8 cellular contexts compared by ENCODE assay signal in the genomic region with DNA sequence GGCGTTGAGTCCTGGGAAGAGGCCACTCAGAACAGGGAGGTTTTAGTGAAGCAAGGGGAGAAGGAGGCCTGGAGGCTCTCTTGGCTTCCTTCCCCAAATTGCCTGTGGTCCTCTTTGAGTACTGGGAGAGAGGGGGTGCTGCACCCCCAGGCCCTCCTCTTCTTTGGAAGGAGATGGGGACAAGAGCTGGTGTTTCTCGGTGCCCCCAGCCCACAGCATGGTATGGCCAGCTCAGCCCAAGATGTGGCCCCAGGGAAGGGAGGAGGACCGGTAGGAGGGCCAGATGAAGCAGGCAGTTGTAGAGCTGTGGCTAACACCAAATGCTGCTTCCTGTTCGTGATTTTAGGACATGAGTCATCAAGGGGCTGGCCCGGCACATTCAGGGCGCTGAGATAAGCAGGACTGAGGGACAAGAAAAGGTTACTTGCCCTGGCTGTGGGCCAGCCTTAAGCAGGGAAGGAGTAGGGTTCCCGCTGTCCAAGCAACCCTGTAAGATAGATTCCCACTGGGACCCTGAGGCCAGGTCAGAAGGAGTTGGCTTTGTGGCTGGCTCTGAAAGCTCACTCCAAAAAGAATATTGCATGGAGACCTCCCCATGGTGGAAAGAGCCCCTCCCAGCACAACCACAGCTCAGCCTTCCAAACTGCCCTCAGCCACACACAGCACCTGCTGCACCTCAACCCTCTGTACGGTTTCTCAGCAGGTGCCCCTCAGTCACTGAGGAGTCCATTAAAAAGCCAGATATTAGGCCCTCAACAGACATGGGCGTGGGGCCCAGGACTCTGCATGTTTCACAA. TPM values are rescaled to one million over a fixed set of nuclear protein-coding genes. Genes with fewer than 3 reads are reported as not detected.
DNase-seq lines count a peak whose midpoint lies in the region; ATAC-seq, FAIRE-seq and TF ChIP-seq lines count a peak whose summit lies in the region.

No MANE protein-coding gene starts in this region.

- peak; percentile 55 for ATAC-seq in GM19397 (IDR thresholded peaks at IDR 0.05; ENCODE audit: unreplicated experiment)
- ATAC-seq in HG03521 (IDR thresholded peaks at IDR 0.05; ENCODE audit: unreplicated experiment) = peak; percentile 69
- ATAC-seq in T-helper 17 cell = peak; percentile 85

- FAIRE-seq in D721Med (lab: Jason Lieb, UNC) = no peak

- no peaks in the 10 kb centered on the region for H3K36me3 Mint-ChIP-seq in T-helper 17 cell (ENCODE audit: low read depth)

- DNase-seq in CD1c-positive myeloid dendritic cell (ENCODE audit: extremely low spot score) = peak; percentile 90
- peak; percentile 50 to 69 (median 52) for DNase-seq in T-helper 17 cell
- DNase-seq in astrocyte of the hippocampus (ENCODE audit: low read depth, low spot score) = peak; percentile 77
- peak; percentile 83 for DNase-seq in kidney tubule cell (ENCODE audit: low spot score)
- DNase-seq in stimulated activated CD4-positive, alpha-beta T cell treated with anti-CD3 and anti-CD28 coated beads, Interleukin-4, amount 100 ng/mL, for 48 hours (ENCODE audit: low read depth in 2 of 2) = peak; percentile 60 to 76
- no peak for DNase-seq in D721Med (ENCODE audit: insufficient read length, low spot score)

- H3K4me3 Mint-ChIP-seq in T-helper 17 cell = peak overlapping the region; percentile 79

- peaks cover 66% of the 10 kb centered on the region for H3K4me1 Mint-ChIP-seq in T-helper 17 cell

- peak overlapping the region; percentile 95 for H3K27ac Mint-ChIP-seq in T-helper 17 cell

- H3K9me3 ChIP-seq in T-helper 17 cell (ENCODE audit: control insufficient read depth, low read length, poor library complexity, severe bottlenecking) = no peaks in the 10 kb centered on the region

- H3K27me3 Mint-ChIP-seq in T-helper 17 cell = no peaks in the 10 kb centered on the region

- TF ChIP-seq CTCF in D721Med (IDR thresholded peaks at IDR 0.05; ENCODE audit: insufficient read depth, missing control alignments) = no peak

RNA-seq across cellular contexts. Expression of a gene that starts 4.9 kb away (rescaled TPM):
- total RNA-seq in T-helper 17 cell = 100 to 1,000 TPM; 127 to 132 TPM
